ENCODE assay signal across 3 cellular contexts in the genomic region with DNA sequence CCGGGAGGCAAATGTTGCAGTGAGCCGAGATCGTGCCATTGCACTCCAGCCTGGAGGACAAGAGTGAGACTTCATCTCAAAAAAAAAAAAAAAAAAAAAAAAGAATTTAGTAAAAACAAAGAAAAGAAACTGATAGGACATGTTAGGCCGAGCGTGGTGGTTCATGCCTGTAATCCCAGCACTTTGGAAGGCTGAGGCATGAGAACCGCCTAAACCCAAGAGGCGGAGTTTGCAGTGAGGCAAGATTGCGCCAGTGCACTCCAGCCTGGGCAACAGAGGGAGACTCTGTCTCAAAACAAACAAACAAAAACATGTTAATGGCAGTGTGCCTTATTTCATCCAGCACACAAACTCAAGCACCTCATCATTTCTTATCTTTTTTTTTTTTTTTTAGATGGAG. TPM values are rescaled to one million over a fixed set of nuclear protein-coding genes. Genes with fewer than 3 reads are reported as not detected.
"Had no signal": no experiment of that assay in that cellular context is flagged by ENCODE, and none has a peak within 500 bp of the region (broad histone marks: within the 10 kb centered on the region; RNA-seq: fewer than 3 reads in every experiment).

No MANE protein-coding gene starts in this region.

RNA-seq across cellular contexts. Expression of a gene that starts 6.5 kb away (rescaled TPM):
- total RNA-seq: HepG2 had no signal

RNA-seq across cellular contexts. Expression of a gene that starts 42.6 kb away (rescaled TPM):
- total RNA-seq: GM23248, HT1080 had no signal
